Comparison of ENCODE assay signal across 29 cellular contexts in genomic region chr2:112993831-112994230, GRCh38. TPM values are rescaled to one million over a fixed set of nuclear protein-coding genes. Genes with fewer than 3 reads are reported as not detected.
"Had no signal": no experiment of that assay in that cellular context is flagged by ENCODE, and none has a peak within 500 bp of the region (broad histone marks: within the 10 kb centered on the region; RNA-seq: fewer than 3 reads in every experiment).

No MANE protein-coding gene starts in this region.

- DNase-seq: activated CD4-positive, alpha-beta T cell treated with anti-CD3 and anti-CD28 coated beads, Interleukin-2, amount 50 U/mL, for 4 hours; activated CD8-positive, alpha-beta T cell treated with anti-CD3 and anti-CD28 coated beads for 36 hours; activated effector memory CD4-positive, alpha-beta T cell treated with anti-CD3 and anti-CD28 coated beads, Interleukin-2, amount 50 U/mL, for 16 hours; activated naive CD4-positive, alpha-beta T cell; activated naive CD8-positive, alpha-beta T cell treated with anti-CD3 and anti-CD28 coated beads, Interleukin-2, amount 10 ng/mL, durations not matched to agents 7 days and 5 days; activated T-cell treated with anti-CD3 and anti-CD28 coated beads, Interleukin-2, amount 50 U/mL, for 1 hour; activated T-cell treated with anti-CD3 and anti-CD28 coated beads, Interleukin-2, amount 50 U/mL, for 72 hours; body of pancreas; NCI-H1105; NCI-H1417 treated with DMSO at 0.1 percent for 48 hours; NCI-H187 treated with DMSO at 0.1 percent for 48 hours; NCI-H2081; NCI-H2171 treated with DMSO at 0.1 percent for 48 hours; NCI-H345; NCI-H524 treated with DMSO at 0.1 percent for 48 hours; Right ventricle myocardium superior; SW 1271; T1000 had no signal

- ATAC-seq: activated CD8-positive, alpha-beta T cell treated with anti-CD3 and anti-CD28 coated beads for 36 hours; activated T-cell treated with anti-CD3 and anti-CD28 coated beads, Interleukin-2, amount 50 U/mL, for 72 hours; activated T-helper 17 cell treated with anti-CD3 and anti-CD28 coated beads, Interleukin-2, amount 50 U/mL, for 72 hours; body of pancreas had no signal

RNA-seq across cellular contexts. Expression of gene IL36A, which starts 11.4 kb away (rescaled TPM):
- total RNA-seq: activated CD8-positive, alpha-beta memory T cell treated with anti-CD3 and anti-CD28 coated beads for 36 hours; activated CD8-positive, alpha-beta T cell treated with anti-CD3 and anti-CD28 coated beads for 36 hours; activated naive CD8-positive, alpha-beta T cell treated with anti-CD3 and anti-CD28 coated beads, Interleukin-2, amount 10 ng/mL, durations not matched to agents 7 days and 5 days; activated T-helper 17 cell treated with anti-CD3 and anti-CD28 coated beads, Interleukin-2, amount 50 U/mL, for 72 hours; astrocyte; body of pancreas; breast epithelium; cardiac septum; MCF 10A; NCI-H460; OCI-LY7; Right ventricle myocardium superior had no signal

RNA-seq across cellular contexts. Expression of gene IL36G, which starts 16.0 kb away (rescaled TPM):
- total RNA-seq: activated CD4-positive, alpha-beta T cell treated with anti-CD3 and anti-CD28 coated beads, Interleukin-2, amount 10 ng/mL, durations not matched to agents 24 days and 14 days; activated CD8-positive, alpha-beta memory T cell treated with anti-CD3 and anti-CD28 coated beads for 36 hours; activated CD8-positive, alpha-beta T cell treated with anti-CD3 and anti-CD28 coated beads for 36 hours; activated naive CD8-positive, alpha-beta T cell treated with anti-CD3 and anti-CD28 coated beads, Interleukin-2, amount 10 ng/mL, durations not matched to agents 7 days and 5 days; activated T-cell treated with anti-CD3 and anti-CD28 coated beads, Interleukin-2, amount 50 U/mL, for 72 hours; astrocyte; body of pancreas; breast epithelium; cardiac septum; MCF 10A; NCI-H460; OCI-LY7; Right ventricle myocardium superior; T-helper 1 cell treated with Interleukin-12 subunit alpha and Interleukin-12 subunit beta and Interleukin-4 antibody, amounts not matched to agents 30 ng/mL and 1 ng/mL, for 36 hours; T-helper 2 cell treated with Interferon-gamma antibody and Interleukin-4, amounts not matched to agents 100 ng/mL and 5 ng/mL, for 36 hours had no signal

RNA-seq across cellular contexts. Expression of gene IL36B, which starts 58.8 kb away (rescaled TPM):
- total RNA-seq: activated CD4-positive, alpha-beta T cell treated with anti-CD3 and anti-CD28 coated beads, Interleukin-2, amount 10 ng/mL, durations not matched to agents 24 days and 14 days; activated CD8-positive, alpha-beta memory T cell treated with anti-CD3 and anti-CD28 coated beads for 36 hours; activated CD8-positive, alpha-beta T cell treated with anti-CD3 and anti-CD28 coated beads for 36 hours; activated naive CD8-positive, alpha-beta T cell treated with anti-CD3 and anti-CD28 coated beads, Interleukin-2, amount 10 ng/mL, durations not matched to agents 7 days and 5 days; activated T-cell treated with anti-CD3 and anti-CD28 coated beads, Interleukin-2, amount 50 U/mL, for 72 hours; activated T-helper 17 cell treated with anti-CD3 and anti-CD28 coated beads, Interleukin-2, amount 50 U/mL, for 72 hours; astrocyte; body of pancreas; breast epithelium; cardiac septum; MCF 10A; NCI-H460; OCI-LY7; Right ventricle myocardium superior; T-helper 1 cell treated with Interleukin-12 subunit alpha and Interleukin-12 subunit beta and Interleukin-4 antibody, amounts not matched to agents 30 ng/mL and 1 ng/mL, for 36 hours; T-helper 2 cell treated with Interferon-gamma antibody and Interleukin-4, amounts not matched to agents 100 ng/mL and 5 ng/mL, for 36 hours had no signal
